ENCODE assay signal across 20 cellular contexts in genomic region chr18:42072407-42072806, GRCh38.
DNase-seq lines count a peak whose midpoint lies in the region; ATAC-seq and TF ChIP-seq lines count a peak whose summit lies in the region.
"Had no signal": no experiment of that assay in that cellular context is flagged by ENCODE, and none has a peak within 500 bp of the region (broad histone marks: within the 10 kb centered on the region; RNA-seq: fewer than 3 reads in every experiment).

No MANE protein-coding gene starts in this region.

- no peak overlapping the region for H3K4me3 ChIP-seq in SK-N-SH (ENCODE audit: low read depth in 2 of 2, low read length in 1 of 2)
- H3K4me3 ChIP-seq in Panc1 (ENCODE audit: low read depth in 2 of 2, low read length in 2 of 2): no peak overlapping the region
- H3K4me3 ChIP-seq: body of pancreas had no signal

- TF ChIP-seq RAD21 in SK-N-SH (IDR thresholded peaks at IDR 0.05; ENCODE audit: low read length): no peak

- no peaks in the 10 kb centered on the region for H4K20me1 ChIP-seq in SK-N-SH (ENCODE audit: insufficient read depth)

- in situ Hi-C loops in GM13977 (cut with MboI; ENCODE audit: low pct_unique_long_range_greater_than_20kb, low sequenced_read_pairs, unreplicated experiment) (no loop called here), Panc1 (cut with HindIII; ENCODE audit: low pct_unique_long_range_greater_than_20kb, low sequenced_read_pairs) (no loop called here)

- intact Hi-C loops in Panc1 (cut with micrococcal nuclease; ENCODE audit: unreplicated experiment): no loop called here

- 90% methylated on average over 4 of the region's 4 CpGs for WGBS in SK-N-SH (ENCODE audit: low lambda C conversion rate)

- H3K4me1 ChIP-seq in SK-N-SH (ENCODE audit: control insufficient read depth in 1 of 2, insufficient read depth in 2 of 2, low read depth in 1 of 2, low read length in 1 of 2): no peaks in the 10 kb centered on the region
- H3K4me1 ChIP-seq in Panc1 (ENCODE audit: control insufficient read depth, insufficient read depth, low read length): no peaks in the 10 kb centered on the region
- no peaks in the 10 kb centered on the region for H3K4me1 ChIP-seq in foreskin keratinocyte
- H3K4me1 ChIP-seq: body of pancreas had no signal

- H3K27ac ChIP-seq in SK-N-SH (ENCODE audit: low read depth in 2 of 2, low read length in 1 of 2) (no peak overlapping the region), Panc1 (ENCODE audit: low read length) (no peak overlapping the region), foreskin keratinocyte (no peak overlapping the region)
- H3K27ac ChIP-seq: body of pancreas, neutrophil had no signal

- no peak overlapping the region for H3K4me2 ChIP-seq in SK-N-SH

- H2AFZ ChIP-seq in SK-N-SH (ENCODE audit: low read depth): no peak overlapping the region

- DNase-seq in SK-N-SH (no peak), GM13977 (ENCODE audit: low spot score) (no peak), Panc1 (ENCODE audit: low read depth, low spot score) (no peak), foreskin keratinocyte (no peak), GM03348 (ENCODE audit: low spot score) (no peak)
- DNase-seq: activated naive CD4-positive, alpha-beta T cell treated with anti-CD3 and anti-CD28 coated beads, Interleukin-2, amount 50 U/mL, for 16 hours; activated T-cell treated with anti-CD3 and anti-CD28 coated beads, Interleukin-2, amount 50 U/mL, for 4 hours; body of pancreas; C1 segment of cervical spinal cord; cortex of kidney; H7; left ventricle myocardium superior; NCI-H1436; retina; T-cell had no signal

- peak; percentile 40 for TF ChIP-seq CTCF in SK-N-SH (IDR thresholded peaks at IDR 0.05)
- TF ChIP-seq CTCF in GM13977 (IDR thresholded peaks at IDR 0.05; ENCODE audit: extremely low read depth, insufficient read depth, missing control alignments): peak; percentile 10
- peak; percentile 17; the same call in 1 of the 2 replicates for TF ChIP-seq CTCF in Panc1 (IDR thresholded peaks at IDR 0.05)
- TF ChIP-seq CTCF in foreskin keratinocyte (conservative IDR thresholded peaks at IDR 0.05): peak; percentile 29

- no TSS peak for BruUV-seq in Panc1 (replicated peaks; lab: Mats Ljungman, UMichigan)

- H3K9me2 ChIP-seq in SK-N-SH: no peaks in the 10 kb centered on the region

- no peaks in the 10 kb centered on the region for H3K9me3 ChIP-seq in SK-N-SH
- H3K9me3 ChIP-seq in Panc1 (ENCODE audit: control insufficient read depth, insufficient read depth, low read depth, low read length): no peaks in the 10 kb centered on the region
- H3K9me3 ChIP-seq: body of pancreas, neutrophil had no signal

- peaks cover 5% of the 10 kb centered on the region for H3F3A ChIP-seq in SK-N-SH (replicated peaks; ENCODE audit: insufficient read depth)

- H3K27me3 ChIP-seq in SK-N-SH (ENCODE audit: insufficient read depth) (no peaks in the 10 kb centered on the region), Panc1 (ENCODE audit: control insufficient read depth, insufficient read depth, low read length) (no peaks in the 10 kb centered on the region), foreskin keratinocyte (no peaks in the 10 kb centered on the region)
- H3K27me3 ChIP-seq: body of pancreas, neutrophil had no signal

- peaks cover 69 to 82% of the 10 kb centered on the region in 2 experiments for H3K36me3 ChIP-seq in SK-N-SH (replicated peaks in 1 of 2; ENCODE audit: control insufficient read depth in 1 of 2, insufficient read depth in 2 of 2, low read length in 1 of 2)
- no peaks in the 10 kb centered on the region for H3K36me3 ChIP-seq in Panc1 (ENCODE audit: control insufficient read depth, insufficient read depth, low read length)

- no peaks in the 10 kb centered on the region for H3K79me2 ChIP-seq in SK-N-SH (ENCODE audit: insufficient read depth)

- no peak overlapping the region for H3K9ac ChIP-seq in SK-N-SH

- CTCF ChIA-PET in SK-N-SH (lab: Yijun Ruan, JAX) (interaction anchor here (0.6 to 2.0 kb wide), 5 partner anchors 10 to 44 kb away, joined by 3 to 6 read pairs (median 3); no protein-coding TSS in a partner anchor), Panc1 (lab: Charles Lee) (no interaction called here)

- TF ChIP-seq EP300 in SK-N-SH (IDR thresholded peaks at IDR 0.05; ENCODE audit: borderline replicate concordance in 1 of 2, low read depth in 1 of 2, low read length in 1 of 2): no peak

- ATAC-seq in SK-N-SH treated with all-trans-retinoic acid at 6 μM for 48 hours: no peak
- no peak for ATAC-seq in Panc1
- no peak for ATAC-seq in foreskin keratinocyte
- no peak for ATAC-seq in HG02870 (IDR thresholded peaks at IDR 0.05; ENCODE audit: unreplicated experiment)
- no peak for ATAC-seq in GM21576 (IDR thresholded peaks at IDR 0.05; ENCODE audit: unreplicated experiment)
- ATAC-seq: activated T-cell treated with anti-CD3 and anti-CD28 coated beads, Interleukin-2, amount 50 U/mL, for 4 hours; body of pancreas; left ventricle myocardium superior; stimulated activated effector memory CD8-positive, alpha-beta T cell treated with anti-CD3 and anti-CD28 coated beads, Interleukin-12 subunit alpha, Interleukin-12 subunit beta, amount 100 ng/mL, for 72 hours; T-cell had no signal

- POLR2A ChIA-PET in SK-N-SH (lab: Yijun Ruan, JAX): no interaction called here
- POLR2A ChIA-PET in Panc1 (lab: Charles Lee): no interaction called here

TF ChIP-seq in SK-N-SH, 30 proteins besides CTCF, POLR2A, EP300 and RAD21:
- TF ChIP-seq TEAD4 (IDR thresholded peaks at IDR 0.05; ENCODE audit: borderline replicate concordance, insufficient read depth) (no peak), MXI1 (IDR thresholded peaks at IDR 0.05; ENCODE audit: low read depth, low read length) (no peak), CHD2 (IDR thresholded peaks at IDR 0.05; ENCODE audit: low read length, partially characterized antibody) (no peak), ELF1 (IDR thresholded peaks at IDR 0.05) (no peak), MEF2A (IDR thresholded peaks at IDR 0.05; ENCODE audit: borderline replicate concordance, low read depth) (no peak), YY1 (IDR thresholded peaks at IDR 0.05; ENCODE audit: low read depth) (no peak)
TF ChIP-seq in SK-N-SH: peak in this region for 0.

TF ChIP-seq in SK-N-SH treated with all-trans-retinoic acid at 6 μM for 48 hours, 23 proteins besides CTCF, POLR2A, EP300 and RAD21 (continues in another document):
- TF ChIP-seq ZNF70 (CRISPR knock-in tag; IDR thresholded peaks at IDR 0.05): no peak
- TF ChIP-seq, protein P1, sequence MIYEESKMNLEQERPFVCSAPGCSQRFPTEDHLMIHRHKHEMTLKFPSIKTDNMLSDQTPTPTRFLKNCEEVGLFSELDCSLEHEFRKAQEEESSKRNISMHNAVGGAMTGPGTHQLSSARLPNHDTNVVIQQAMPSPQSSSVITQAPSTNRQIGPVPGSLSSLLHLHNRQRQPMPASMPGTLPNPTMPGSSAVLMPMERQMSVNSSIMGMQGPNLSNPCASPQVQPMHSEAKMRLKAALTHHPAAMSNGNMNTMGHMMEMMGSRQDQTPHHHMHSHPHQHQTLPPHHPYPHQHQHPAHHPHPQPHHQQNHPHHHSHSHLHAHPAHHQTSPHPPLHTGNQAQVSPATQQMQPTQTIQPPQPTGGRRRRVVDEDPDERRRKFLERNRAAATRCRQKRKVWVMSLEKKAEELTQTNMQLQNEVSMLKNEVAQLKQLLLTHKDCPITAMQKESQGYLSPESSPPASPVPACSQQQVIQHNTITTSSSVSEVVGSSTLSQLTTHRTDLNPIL (CRISPR knock-in tag; IDR thresholded peaks at IDR 0.05; ENCODE audit: low read depth): no peak
- TF ChIP-seq ESRRG (CRISPR knock-in tag; IDR thresholded peaks at IDR 0.05): no peak
- no peak for TF ChIP-seq SNAI2 (CRISPR knock-in tag; IDR thresholded peaks at IDR 0.05)
- TF ChIP-seq ISL1 (CRISPR knock-in tag; IDR thresholded peaks at IDR 0.05): no peak
- no peak for TF ChIP-seq ARNTL (CRISPR knock-in tag; IDR thresholded peaks at IDR 0.05; ENCODE audit: borderline replicate concordance, low read depth)
- TF ChIP-seq GLIS3 (CRISPR knock-in tag; IDR thresholded peaks at IDR 0.05): no peak
- TF ChIP-seq ZNF8 (CRISPR knock-in tag; IDR thresholded peaks at IDR 0.05): no peak
- no peak for TF ChIP-seq BACH2 (CRISPR knock-in tag; IDR thresholded peaks at IDR 0.05; ENCODE audit: borderline replicate concordance)
- TF ChIP-seq, protein P2, sequence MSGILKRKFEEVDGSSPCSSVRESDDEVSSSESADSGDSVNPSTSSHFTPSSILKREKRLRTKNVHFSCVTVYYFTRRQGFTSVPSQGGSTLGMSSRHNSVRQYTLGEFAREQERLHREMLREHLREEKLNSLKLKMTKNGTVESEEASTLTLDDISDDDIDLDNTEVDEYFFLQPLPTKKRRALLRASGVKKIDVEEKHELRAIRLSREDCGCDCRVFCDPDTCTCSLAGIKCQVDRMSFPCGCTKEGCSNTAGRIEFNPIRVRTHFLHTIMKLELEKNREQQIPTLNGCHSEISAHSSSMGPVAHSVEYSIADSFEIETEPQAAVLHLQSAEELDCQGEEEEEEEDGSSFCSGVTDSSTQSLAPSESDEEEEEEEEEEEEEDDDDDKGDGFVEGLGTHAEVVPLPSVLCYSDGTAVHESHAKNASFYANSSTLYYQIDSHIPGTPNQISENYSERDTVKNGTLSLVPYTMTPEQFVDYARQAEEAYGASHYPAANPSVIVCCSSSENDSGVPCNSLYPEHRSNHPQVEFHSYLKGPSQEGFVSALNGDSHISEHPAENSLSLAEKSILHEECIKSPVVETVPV (CRISPR knock-in tag; IDR thresholded peaks at IDR 0.05): no peak
- no peak for TF ChIP-seq ZFP3 (CRISPR knock-in tag; IDR thresholded peaks at IDR 0.05)
- TF ChIP-seq CSDC2 (CRISPR knock-in tag; IDR thresholded peaks at IDR 0.05): no peak
- no peak for TF ChIP-seq TOX (CRISPR knock-in tag; IDR thresholded peaks at IDR 0.05; ENCODE audit: borderline replicate concordance)
- TF ChIP-seq ZNF565 (CRISPR knock-in tag; conservative IDR thresholded peaks at IDR 0.05; ENCODE audit: low read depth): no peak
